30 cellular contexts compared by ENCODE assay signal in genomic region chr20:62168890-62169435, GRCh38. TPM values are rescaled to one million over a fixed set of nuclear protein-coding genes. Genes with fewer than 3 reads are reported as not detected.
"Had no signal": no experiment of that assay in that cellular context is flagged by ENCODE, and none has a peak within 500 bp of the region (broad histone marks: within the 10 kb centered on the region; RNA-seq: fewer than 3 reads in every experiment).

No MANE protein-coding gene starts in this region.

- H3K4me3 Mint-ChIP-seq: activated CD4-positive, alpha-beta T cell treated with anti-CD3 and anti-CD28 coated beads, Interleukin-2, amount 10 ng/mL, durations not matched to agents 24 days and 14 days; activated CD8-positive, alpha-beta T cell treated with anti-CD3 and anti-CD28 coated beads, Interleukin-2, amount 10 ng/mL, durations not matched to agents 7 days and 5 days; activated naive CD4-positive, alpha-beta T cell treated with anti-CD3 and anti-CD28 coated beads for 36 hours; activated T-cell treated with anti-CD3 and anti-CD28 coated beads, Interleukin-2, amount 50 U/mL, for 4 hours; activated T-helper 1 cell treated with anti-CD3 and anti-CD28 coated beads, Interleukin-12 subunit alpha, Interleukin-12 subunit beta, Interleukin-2, Interleukin-4 antibody, amounts not matched to agents 30 ng/mL and 10 ng/mL and 1 ng/mL, durations not matched to agents 14 hours and 24 hours and 36 hours; T-helper 2 cell treated with Interferon-gamma antibody and Interleukin-4, amounts not matched to agents 5 μg/mL and 100 μg/mL, for 36 hours had no signal

- H3K27me3 ChIP-seq: adrenal gland, body of pancreas, breast epithelium, SJCRH30 had no signal

- H3K4me2 ChIP-seq: KMS-11 had no signal

- H3K9me3 ChIP-seq: adrenal gland, body of pancreas, breast epithelium, SJCRH30 had no signal

- H3K4me1 Mint-ChIP-seq: activated CD4-positive, alpha-beta T cell treated with anti-CD3 and anti-CD28 coated beads, Interleukin-2, amount 10 ng/mL, durations not matched to agents 24 days and 14 days had no signal

- DNase-seq: activated CD4-positive, alpha-beta T cell treated with anti-CD3 and anti-CD28 coated beads, Interleukin-2, amount 10 ng/mL, durations not matched to agents 24 days and 14 days; activated CD4-positive, alpha-beta T cell treated with anti-CD3 and anti-CD28 coated beads, Interleukin-2, amount 50 U/mL, for 4 hours; activated CD8-positive, alpha-beta T cell treated with anti-CD3 and anti-CD28 coated beads, Interleukin-2, amount 10 ng/mL, durations not matched to agents 7 days and 5 days; activated gamma-delta T cell treated with Interleukin-2 at 50 U/mL for 16 hours; activated naive CD4-positive, alpha-beta T cell treated with anti-CD3 and anti-CD28 coated beads for 36 hours; activated T-cell treated with anti-CD3 and anti-CD28 coated beads for 4 hours; activated T-cell treated with anti-CD3 and anti-CD28 coated beads, Interleukin-2, amount 50 U/mL, for 4 hours; adrenal gland; body of pancreas; MM.1S; MV-4-11; NCI-H1092; NCI-H1436 treated with DMSO at 0.1 percent for 48 hours; NCI-H1694 treated with DMSO at 0.1 percent for 48 hours; NCI-H2029; NCI-H345; SHP77; SJCRH30 had no signal

- ATAC-seq: activated CD8-positive, alpha-beta T cell treated with anti-CD3 and anti-CD28 coated beads, Interleukin-2, amount 10 ng/mL, durations not matched to agents 7 days and 5 days; activated naive CD4-positive, alpha-beta T cell treated with anti-CD3 and anti-CD28 coated beads, Interleukin-2, amount 50 U/mL, for 72 hours; activated T-cell treated with anti-CD3 and anti-CD28 coated beads, Interleukin-2, amount 50 U/mL, for 4 hours; body of pancreas; Panc1 had no signal

- H3K4me1 ChIP-seq: adrenal gland, body of pancreas, breast epithelium had no signal

- H3K36me3 Mint-ChIP-seq: activated naive CD4-positive, alpha-beta T cell treated with anti-CD3 and anti-CD28 coated beads, Interleukin-2, amount 50 U/mL, for 72 hours had no signal

- H3K4me3 ChIP-seq: adrenal gland, body of pancreas, breast epithelium, SJCRH30, SK-N-MC had no signal

- H3K27ac Mint-ChIP-seq: activated CD4-positive, alpha-beta T cell treated with anti-CD3 and anti-CD28 coated beads, Interleukin-2, amount 10 ng/mL, durations not matched to agents 24 days and 14 days; activated CD8-positive, alpha-beta T cell treated with anti-CD3 and anti-CD28 coated beads, Interleukin-2, amount 10 ng/mL, durations not matched to agents 7 days and 5 days; activated naive CD4-positive, alpha-beta T cell treated with anti-CD3 and anti-CD28 coated beads for 36 hours; activated T-helper 1 cell treated with anti-CD3 and anti-CD28 coated beads, Interleukin-12 subunit alpha, Interleukin-12 subunit beta, Interleukin-2, Interleukin-4 antibody, amounts not matched to agents 30 ng/mL and 10 ng/mL and 1 ng/mL, durations not matched to agents 14 hours and 24 hours and 36 hours; T-helper 2 cell treated with Interferon-gamma antibody and Interleukin-4, amounts not matched to agents 5 μg/mL and 100 μg/mL, for 36 hours had no signal

- H3K27me3 Mint-ChIP-seq: activated CD4-positive, alpha-beta T cell treated with anti-CD3 and anti-CD28 coated beads, Interleukin-2, amount 10 ng/mL, durations not matched to agents 24 days and 14 days had no signal

- H3K9me3 Mint-ChIP-seq: activated CD4-positive, alpha-beta T cell treated with anti-CD3 and anti-CD28 coated beads, Interleukin-2, amount 10 ng/mL, durations not matched to agents 24 days and 14 days; activated naive CD4-positive, alpha-beta T cell treated with anti-CD3 and anti-CD28 coated beads for 36 hours; activated naive CD4-positive, alpha-beta T cell treated with anti-CD3 and anti-CD28 coated beads, Interleukin-2, amount 50 U/mL, for 72 hours; activated T-cell treated with anti-CD3 and anti-CD28 coated beads, Interleukin-2, amount 50 U/mL, for 4 hours; activated T-helper 1 cell treated with anti-CD3 and anti-CD28 coated beads, Interleukin-12 subunit alpha, Interleukin-12 subunit beta, Interleukin-2, Interleukin-4 antibody, amounts not matched to agents 30 ng/mL and 10 ng/mL and 1 ng/mL, durations not matched to agents 14 hours and 24 hours and 36 hours; T-helper 2 cell treated with Interferon-gamma antibody and Interleukin-4, amounts not matched to agents 5 μg/mL and 100 μg/mL, for 36 hours had no signal

- H3K27ac ChIP-seq: adrenal gland, body of pancreas, breast epithelium, KMS-11, SJCRH30, SK-N-MC had no signal

RNA-seq across cellular contexts. Expression of gene HRH3, which starts 51.1 kb away (rescaled TPM):
- total RNA-seq: activated CD4-positive, alpha-beta T cell treated with anti-CD3 and anti-CD28 coated beads, Interleukin-2, amount 10 ng/mL, durations not matched to agents 24 days and 14 days; activated CD8-positive, alpha-beta T cell treated with anti-CD3 and anti-CD28 coated beads, Interleukin-2, amount 10 ng/mL, durations not matched to agents 7 days and 5 days; activated naive CD4-positive, alpha-beta T cell treated with anti-CD3 and anti-CD28 coated beads for 36 hours; activated naive CD4-positive, alpha-beta T cell treated with anti-CD3 and anti-CD28 coated beads, Interleukin-2, amount 50 U/mL, for 72 hours; activated T-cell treated with anti-CD3 and anti-CD28 coated beads, Interleukin-2, amount 50 U/mL, for 4 hours; activated T-helper 1 cell treated with anti-CD3 and anti-CD28 coated beads, Interleukin-12 subunit alpha, Interleukin-12 subunit beta, Interleukin-2, Interleukin-4 antibody, amounts not matched to agents 30 ng/mL and 10 ng/mL and 1 ng/mL, durations not matched to agents 14 hours and 24 hours and 36 hours; breast epithelium; cardiac septum; LHCN-M2; NCI-H460; RPMI7951; SJCRH30; T-helper 1 cell treated with Interleukin-12 subunit alpha and Interleukin-12 subunit beta and Interleukin-4 antibody, amounts not matched to agents 30 ng/mL and 1 ng/mL, for 36 hours had no signal
